ENCODE assay signal across 8 cellular contexts in the genomic region with DNA sequence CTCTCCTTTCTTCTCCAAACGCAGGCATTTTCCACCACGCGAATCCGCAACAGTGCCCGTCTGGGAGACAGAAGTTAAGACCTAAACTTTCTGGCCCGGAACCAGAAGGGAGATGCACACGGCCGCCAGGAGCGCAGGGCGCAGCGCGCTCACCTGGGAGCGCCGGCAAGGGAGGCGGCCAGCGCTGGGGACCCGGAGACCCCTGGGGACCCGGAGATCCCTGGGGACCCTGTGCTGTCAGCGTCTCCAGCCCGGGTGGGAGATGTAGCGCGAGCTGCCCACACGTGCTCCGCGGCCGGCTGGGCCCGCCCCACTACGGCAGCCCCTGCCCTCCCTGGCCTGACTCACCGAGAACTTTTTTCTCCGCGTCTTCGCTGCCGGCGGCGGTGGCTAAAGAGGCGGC. TPM values are rescaled to one million over a fixed set of nuclear protein-coding genes. Genes with fewer than 3 reads are reported as not detected.
DNase-seq lines count a peak whose midpoint lies in the region; ATAC-seq and TF ChIP-seq lines count a peak whose summit lies in the region.

No MANE protein-coding gene starts in this region.

- H3K4me1 Mint-ChIP-seq in stimulated activated naive CD8-positive, alpha-beta T cell treated with anti-CD3 and anti-CD28 coated beads, Interleukin-15, Interleukin-2, amounts not matched to agents 100 ng/mL and 50 ng/mL, for 24 hours (ENCODE audit: low read depth), result peaks cover 51% of the 10 kb centered on the region

- no peaks in the 10 kb centered on the region for H3K27me3 ChIP-seq in muscle layer of colon (ENCODE audit: control insufficient read depth in 1 of 2, insufficient read depth in 2 of 2, low read length in 2 of 2)

- peak overlapping the region; percentile 81 to 94 for H3K4me3 ChIP-seq in muscle layer of colon (ENCODE audit: low read depth in 1 of 2, low read length in 2 of 2)

- DNase-seq in GM10266 (ENCODE audit: extremely low spot score) (peak; percentile 75), M059J (ENCODE audit: low read depth) (peak; percentile 71), epithelial cell of prostate (ENCODE audit: low read depth, low spot score) (no peak)
- DNase-seq in activated CD8-positive, alpha-beta memory T cell treated with anti-CD3 and anti-CD28 coated beads, Interleukin-2, amount 50 U/mL, for 1 hour (ENCODE audit: extremely low read depth), result peak; percentile 35
- no peak for DNase-seq in NK-92 treated with Interleukin-12 subunit alpha and Interleukin-12 subunit beta, amount 100 ng/mL, for 24 hours (lab: John Stamatoyannopoulos, UW)

- peak overlapping the region; percentile 98 for H3K27ac Mint-ChIP-seq in stimulated activated naive CD8-positive, alpha-beta T cell treated with anti-CD3 and anti-CD28 coated beads, Interleukin-15, Interleukin-2, amounts not matched to agents 100 ng/mL and 50 ng/mL, for 24 hours

- no peaks in the 10 kb centered on the region for H3K9me3 ChIP-seq in muscle layer of colon (ENCODE audit: low read length)

- no peaks in the 10 kb centered on the region for H3K9me3 Mint-ChIP-seq in stimulated activated naive CD8-positive, alpha-beta T cell treated with anti-CD3 and anti-CD28 coated beads, Interleukin-15, Interleukin-2, amounts not matched to agents 100 ng/mL and 50 ng/mL, for 24 hours

- H3K4me1 ChIP-seq in muscle layer of colon (ENCODE audit: insufficient read depth, low read length), result peaks cover 46% of the 10 kb centered on the region

- peak; percentile 51 for ATAC-seq in GM21737 (IDR thresholded peaks at IDR 0.05; ENCODE audit: unreplicated experiment)

- peak overlapping the region; percentile 44 for H3K9ac ChIP-seq in muscle layer of colon (ENCODE audit: low read length)

- H3K27ac ChIP-seq in epithelial cell of prostate, result peak overlapping the region; percentile 95
- H3K27ac ChIP-seq in muscle layer of colon (ENCODE audit: low read depth, low read length), result peak overlapping the region; percentile 98

- peaks cover 32% of the 10 kb centered on the region for H3K27me3 Mint-ChIP-seq in stimulated activated naive CD8-positive, alpha-beta T cell treated with anti-CD3 and anti-CD28 coated beads, Interleukin-15, Interleukin-2, amounts not matched to agents 100 ng/mL and 50 ng/mL, for 24 hours

- peak overlapping the region; percentile 97 for H3K4me3 Mint-ChIP-seq in stimulated activated naive CD8-positive, alpha-beta T cell treated with anti-CD3 and anti-CD28 coated beads, Interleukin-15, Interleukin-2, amounts not matched to agents 100 ng/mL and 50 ng/mL, for 24 hours

- no peaks in the 10 kb centered on the region for H3K36me3 ChIP-seq in muscle layer of colon (ENCODE audit: insufficient read depth, low read length)

- TF ChIP-seq CTCF in GM10266 (IDR thresholded peaks at IDR 0.05; ENCODE audit: control insufficient read depth, insufficient read depth, low read depth, missing control alignments), result peak; percentile 7

- peaks cover 37% of the 10 kb centered on the region for H3K36me3 Mint-ChIP-seq in stimulated activated naive CD8-positive, alpha-beta T cell treated with anti-CD3 and anti-CD28 coated beads, Interleukin-15, Interleukin-2, amounts not matched to agents 100 ng/mL and 50 ng/mL, for 24 hours (ENCODE audit: low read depth)

RNA-seq across cellular contexts. Expression of a gene that starts 0.6 kb away (rescaled TPM):
- 44.7 and 46.6 TPM in 2 replicates for total RNA-seq in M059J (2014; rRNA removed; shearing (Covaris generic))

RNA-seq across cellular contexts. Expression of a gene that starts 48.7 kb away (rescaled TPM):
- total RNA-seq in M059J (2014; rRNA removed; shearing (Covaris generic)), result 1.6 and 5.9 TPM in 2 replicates

Comparison
In these comparisons a context has a peak if more than half of its experiments do, and no peak if none do; other contexts are left out.
1. DNase-seq: peak in GM10266 (single experiment), M059J (single experiment) and activated CD8-positive, alpha-beta memory T cell treated with anti-CD3 and anti-CD28 coated beads, Interleukin-2, amount 50 U/mL, for 1 hour (single experiment); none in epithelial cell of prostate (single experiment) and NK-92 treated with Interleukin-12 subunit alpha and Interleukin-12 subunit beta, amount 100 ng/mL, for 24 hours (single experiment).